In genomic region chr1:103949714-103950113, GRCh38 we compare ENCODE assay signal across 29 cellular contexts.
"Had no signal": no experiment of that assay in that cellular context is flagged by ENCODE, and none has a peak within 500 bp of the region (broad histone marks: within the 10 kb centered on the region; RNA-seq: fewer than 3 reads in every experiment).

No MANE protein-coding gene starts in this region.

- H3K27me3 ChIP-seq: heart left ventricle, neutrophil, ovary, right lobe of liver, testis, transverse colon had no signal

- DNase-seq: activated CD4-positive, alpha-beta T cell treated with anti-CD3 and anti-CD28 coated beads for 36 hours; activated CD4-positive, CD25-positive, alpha-beta regulatory T cell; activated CD8-positive, alpha-beta memory T cell treated with anti-CD3 and anti-CD28 coated beads, Interleukin-2, amount 10 ng/mL, durations not matched to agents 7 days and 5 days; activated CD8-positive, alpha-beta T cell treated with anti-CD3 and anti-CD28 coated beads, Interleukin-2, amount 10 ng/mL, durations not matched to agents 7 days and 5 days; activated naive CD8-positive, alpha-beta T cell treated with anti-CD3 and anti-CD28 coated beads, Interleukin-2, amount 50 U/mL, for 24 hours; activated T-cell treated with anti-CD3 and anti-CD28 coated beads, Interleukin-2, amount 50 U/mL, for 48 hours; amygdala; central memory CD4-positive, alpha-beta T cell; endodermal cell; foreskin fibroblast; hypothalamus; immature natural killer cell; kidney; left colon; naive B cell; nephron progenitor cell; ovary; right lobe of liver; stimulated activated CD4-positive, alpha-beta T cell treated with anti-CD3 and anti-CD28 coated beads, Interleukin-2, amount 100 ng/mL, for 48 hours; stimulated activated naive CD8-positive, alpha-beta T cell treated with anti-CD3 and anti-CD28 coated beads, Interleukin-15, Interleukin-2, amounts not matched to agents 100 U/mL and 50 U/mL, for 24 hours; testis; transverse colon had no signal

- H3K27ac Mint-ChIP-seq: activated CD4-positive, alpha-beta T cell treated with anti-CD3 and anti-CD28 coated beads for 36 hours; activated CD8-positive, alpha-beta memory T cell treated with anti-CD3 and anti-CD28 coated beads, Interleukin-2, amount 10 ng/mL, durations not matched to agents 7 days and 5 days; activated CD8-positive, alpha-beta T cell treated with anti-CD3 and anti-CD28 coated beads, Interleukin-2, amount 10 ng/mL, durations not matched to agents 7 days and 5 days; activated naive CD4-positive, alpha-beta T cell treated with anti-CD3 and anti-CD28 coated beads, Interleukin-2, amount 50 U/mL, for 24 hours; activated naive CD8-positive, alpha-beta T cell treated with anti-CD3 and anti-CD28 coated beads, Interleukin-2, amount 50 U/mL, for 24 hours; activated T-helper 2 cell treated with anti-CD3 and anti-CD28 coated beads, Interferon-gamma antibody, Interleukin-2, Interleukin-4, amounts not matched to agents 10 μg/mL and 5 μg/mL and 100 μg/mL, durations not matched to agents 14 hours and 24 hours and 36 hours; endodermal cell; immature natural killer cell; mesothelial cell of epicardium; naive B cell; nephron progenitor cell; progenitor cell of endocrine pancreas had no signal

- H3K9me3 Mint-ChIP-seq: activated naive CD4-positive, alpha-beta T cell treated with anti-CD3 and anti-CD28 coated beads, Interleukin-2, amount 50 U/mL, for 24 hours; activated T-helper 2 cell treated with anti-CD3 and anti-CD28 coated beads, Interferon-gamma antibody, Interleukin-2, Interleukin-4, amounts not matched to agents 10 μg/mL and 5 μg/mL and 100 μg/mL, durations not matched to agents 14 hours and 24 hours and 36 hours; endodermal cell; mesothelial cell of epicardium; nephron progenitor cell had no signal

- H3K36me3 ChIP-seq: heart left ventricle, neutrophil, ovary, right lobe of liver, transverse colon had no signal

- H3K36me3 Mint-ChIP-seq: activated CD8-positive, alpha-beta memory T cell treated with anti-CD3 and anti-CD28 coated beads, Interleukin-2, amount 10 ng/mL, durations not matched to agents 7 days and 5 days; activated naive CD4-positive, alpha-beta T cell treated with anti-CD3 and anti-CD28 coated beads, Interleukin-2, amount 50 U/mL, for 24 hours; immature natural killer cell; mesothelial cell of epicardium; naive B cell had no signal

- H3K4me3 ChIP-seq: heart left ventricle, ovary, right lobe of liver, testis, transverse colon had no signal

- ATAC-seq: activated CD4-positive, alpha-beta T cell treated with anti-CD3 and anti-CD28 coated beads for 36 hours; activated CD8-positive, alpha-beta memory T cell treated with anti-CD3 and anti-CD28 coated beads, Interleukin-2, amount 10 ng/mL, durations not matched to agents 7 days and 5 days; activated CD8-positive, alpha-beta T cell treated with anti-CD3 and anti-CD28 coated beads, Interleukin-2, amount 10 ng/mL, durations not matched to agents 7 days and 5 days; activated naive CD8-positive, alpha-beta T cell treated with anti-CD3 and anti-CD28 coated beads, Interleukin-2, amount 50 U/mL, for 24 hours; esophagus mucosa; heart left ventricle; left colon; right lobe of liver; stimulated activated naive CD8-positive, alpha-beta T cell treated with anti-CD3 and anti-CD28 coated beads, Interleukin-15, Interleukin-2, amounts not matched to agents 100 U/mL and 50 U/mL, for 24 hours had no signal

- H3K27ac ChIP-seq: heart left ventricle, neutrophil, ovary, right lobe of liver, testis, transverse colon had no signal

- H3K9me3 ChIP-seq: heart left ventricle, neutrophil, ovary, right lobe of liver, testis, transverse colon had no signal

- H3K4me3 Mint-ChIP-seq: activated CD4-positive, alpha-beta T cell treated with anti-CD3 and anti-CD28 coated beads for 36 hours; activated CD8-positive, alpha-beta memory T cell treated with anti-CD3 and anti-CD28 coated beads, Interleukin-2, amount 10 ng/mL, durations not matched to agents 7 days and 5 days; activated CD8-positive, alpha-beta T cell treated with anti-CD3 and anti-CD28 coated beads, Interleukin-2, amount 10 ng/mL, durations not matched to agents 7 days and 5 days; activated naive CD4-positive, alpha-beta T cell treated with anti-CD3 and anti-CD28 coated beads, Interleukin-2, amount 50 U/mL, for 24 hours; activated naive CD8-positive, alpha-beta T cell treated with anti-CD3 and anti-CD28 coated beads, Interleukin-2, amount 50 U/mL, for 24 hours; endodermal cell; immature natural killer cell; mesothelial cell of epicardium; naive B cell; nephron progenitor cell had no signal

- H3K4me1 Mint-ChIP-seq: activated CD4-positive, alpha-beta T cell treated with anti-CD3 and anti-CD28 coated beads for 36 hours; activated CD8-positive, alpha-beta memory T cell treated with anti-CD3 and anti-CD28 coated beads, Interleukin-2, amount 10 ng/mL, durations not matched to agents 7 days and 5 days; activated naive CD4-positive, alpha-beta T cell treated with anti-CD3 and anti-CD28 coated beads, Interleukin-2, amount 50 U/mL, for 24 hours; activated naive CD8-positive, alpha-beta T cell treated with anti-CD3 and anti-CD28 coated beads, Interleukin-2, amount 50 U/mL, for 24 hours; immature natural killer cell; naive B cell had no signal

- H3K4me1 ChIP-seq: heart left ventricle, right lobe of liver, testis, transverse colon had no signal

- H3K27me3 Mint-ChIP-seq: activated CD4-positive, alpha-beta T cell treated with anti-CD3 and anti-CD28 coated beads for 36 hours; activated CD8-positive, alpha-beta memory T cell treated with anti-CD3 and anti-CD28 coated beads, Interleukin-2, amount 10 ng/mL, durations not matched to agents 7 days and 5 days; activated naive CD4-positive, alpha-beta T cell treated with anti-CD3 and anti-CD28 coated beads, Interleukin-2, amount 50 U/mL, for 24 hours; activated naive CD8-positive, alpha-beta T cell treated with anti-CD3 and anti-CD28 coated beads, Interleukin-2, amount 50 U/mL, for 24 hours; naive B cell had no signal
